ENCODE assay signal across 19 cellular contexts in genomic region chr15:40650479-40650878, GRCh38. TPM values are rescaled to one million over a fixed set of nuclear protein-coding genes. Genes with fewer than 3 reads are reported as not detected.
A peak's percentile ranks its signal among the peaks of the same experiment; 100 is the strongest.
DNase-seq lines count a peak whose midpoint lies in the region; ATAC-seq and TF ChIP-seq lines count a peak whose summit lies in the region.
"Had no signal": no experiment of that assay in that cellular context is flagged by ENCODE, and none has a peak within 500 bp of the region (broad histone marks: within the 10 kb centered on the region; RNA-seq: fewer than 3 reads in every experiment).

No MANE protein-coding gene starts in this region.

- no peaks in the 10 kb centered on the region for H3K79me2 ChIP-seq in SK-N-SH (ENCODE audit: insufficient read depth)

- POLR2A ChIA-PET in SK-N-SH (lab: Yijun Ruan, JAX) (no interaction called here), activated B cell treated with CpG ODN at 0.5 μM for 24 hours (lab: Charles Lee) (interaction anchor here (0.7 kb wide), 1 partner anchor 81 kb away, joined by 3 read pairs; the partner anchor contains the start of gene RPUSD2)

- no peaks in the 10 kb centered on the region for H3K27me3 ChIP-seq in SK-N-SH (ENCODE audit: insufficient read depth)
- no peaks in the 10 kb centered on the region for H3K27me3 ChIP-seq in right lobe of liver
- H3K27me3 ChIP-seq: BLaER1, MG63 had no signal

- ATAC-seq in SK-N-SH treated with all-trans-retinoic acid at 6 μM for 48 hours, result no peak
- no peak for ATAC-seq in activated B cell treated with CpG ODN at 0.5 μM for 24 hours (ENCODE audit: low read depth)
- peak; percentile 28 to 69 (median 57) for ATAC-seq in right lobe of liver
- ATAC-seq in HG03520 (IDR thresholded peaks at IDR 0.05; ENCODE audit: unreplicated experiment), result no peak
- ATAC-seq in HG02678 (IDR thresholded peaks at IDR 0.05; ENCODE audit: unreplicated experiment), result no peak
- no peak for ATAC-seq in HG02798 (IDR thresholded peaks at IDR 0.05; ENCODE audit: poor library complexity, unreplicated experiment)
- ATAC-seq: CD8-positive, alpha-beta T cell; HCT116 had no signal

- DNase-seq in SK-N-SH, result no peak
- DNase-seq in activated B cell treated with CpG ODN at 0.5 μM for 24 hours, result no peak
- DNase-seq in right lobe of liver, result no peak
- DNase-seq in mesenteric fat pad (ENCODE audit: low spot score), result no peak
- DNase-seq: 8988T; CD8-positive, alpha-beta T cell; DMS79 treated with DMSO at 0.1 percent for 48 hours; MG63; NCI-H1092; NCI-H2107; NCI-H2227 treated with DMSO at 0.1 percent for 48 hours; NCI-H524; SHP77 treated with DMSO at 0.1 percent for 48 hours had no signal

- peaks cover 10% of the 10 kb centered on the region for H3K4me1 Mint-ChIP-seq in activated B cell treated with CpG ODN at 0.5 μM for 24 hours

- no peak overlapping the region for H3K4me3 ChIP-seq in SK-N-SH (ENCODE audit: low read depth in 2 of 2, low read length in 1 of 2)
- H3K4me3 ChIP-seq in right lobe of liver, result peak overlapping the region in 2 of 3 donors; percentile 6 to 22
- H3K4me3 ChIP-seq: BLaER1, MG63 had no signal

- H3K9me2 ChIP-seq in SK-N-SH, result no peaks in the 10 kb centered on the region

- no peaks in the 10 kb centered on the region for H3K27me3 Mint-ChIP-seq in activated B cell treated with CpG ODN at 0.5 μM for 24 hours

- TF ChIP-seq RAD21 in SK-N-SH (IDR thresholded peaks at IDR 0.05; ENCODE audit: low read length), result no peak

- H4K20me1 ChIP-seq in SK-N-SH (ENCODE audit: insufficient read depth), result no peaks in the 10 kb centered on the region
- H4K20me1 ChIP-seq: BLaER1 had no signal

- TF ChIP-seq EP300 in SK-N-SH (IDR thresholded peaks at IDR 0.05; ENCODE audit: borderline replicate concordance in 1 of 2, low read depth in 1 of 2, low read length in 1 of 2), result no peak

- no peak overlapping the region for H3K4me2 ChIP-seq in SK-N-SH
- H3K4me2 ChIP-seq: BLaER1 had no signal

- intact Hi-C loops in activated B cell treated with CpG ODN at 0.5 μM for 24 hours (cut with micrococcal nuclease) (no loop called here), right lobe of liver (cut with DNase I) (no loop called here)

- TF ChIP-seq POLR2A in right lobe of liver (IDR thresholded peaks at IDR 0.05), result no peak

- no peaks in the 10 kb centered on the region for H3K36me3 Mint-ChIP-seq in activated B cell treated with CpG ODN at 0.5 μM for 24 hours (ENCODE audit: low read depth)
- H3K36me3 Mint-ChIP-seq: CD8-positive, alpha-beta T cell had no signal

- H3K9me3 ChIP-seq in SK-N-SH, result no peaks in the 10 kb centered on the region
- H3K9me3 ChIP-seq in right lobe of liver, result no peaks in the 10 kb centered on the region
- H3K9me3 ChIP-seq: BLaER1, MG63 had no signal

- H3K4me1 ChIP-seq in SK-N-SH (ENCODE audit: control insufficient read depth in 1 of 2, insufficient read depth in 2 of 2, low read depth in 1 of 2, low read length in 1 of 2) (no peaks in the 10 kb centered on the region), right lobe of liver (peaks cover 0 to 15% (median 2%) of the 10 kb centered on the region in 4 donors)
- H3K4me1 ChIP-seq: BLaER1 had no signal

- CTCF ChIA-PET in SK-N-SH (lab: Yijun Ruan, JAX), result no interaction called here
- CTCF ChIA-PET in activated B cell treated with CpG ODN at 0.5 μM for 24 hours (lab: Charles Lee), result interaction anchor here (0.7 kb wide), 1 partner anchor 1337 kb away, joined by 3 read pairs; no protein-coding TSS in a partner anchor

- H3K4me3 Mint-ChIP-seq in activated B cell treated with CpG ODN at 0.5 μM for 24 hours, result peak overlapping the region; percentile 35
- H3K4me3 Mint-ChIP-seq: CD8-positive, alpha-beta T cell had no signal

- peak overlapping the region; percentile 67 for H2AFZ ChIP-seq in SK-N-SH (ENCODE audit: low read depth)

- H3K36me3 ChIP-seq in SK-N-SH (replicated peaks in 1 of 2; ENCODE audit: control insufficient read depth in 1 of 2, insufficient read depth in 2 of 2, low read length in 1 of 2), result peaks cover 11 to 34% of the 10 kb centered on the region in 2 experiments
- no peaks in the 10 kb centered on the region for H3K36me3 ChIP-seq in right lobe of liver

- H3K9ac ChIP-seq in SK-N-SH, result no peak overlapping the region
- H3K9ac ChIP-seq: BLaER1 had no signal

- no peak overlapping the region for H3K27ac Mint-ChIP-seq in activated B cell treated with CpG ODN at 0.5 μM for 24 hours
- H3K27ac Mint-ChIP-seq: CD8-positive, alpha-beta T cell had no signal

- H3F3A ChIP-seq in SK-N-SH (replicated peaks; ENCODE audit: insufficient read depth), result peaks cover 8% of the 10 kb centered on the region

- TF ChIP-seq CTCF in SK-N-SH (IDR thresholded peaks at IDR 0.05) (no peak), activated B cell treated with CpG ODN at 0.5 μM for 24 hours (IDR thresholded peaks at IDR 0.05) (no peak), right lobe of liver (IDR thresholded peaks at IDR 0.05) (no peak)

- H3K27ac ChIP-seq in SK-N-SH (ENCODE audit: low read depth in 2 of 2, low read length in 1 of 2), result no peak overlapping the region
- peak overlapping the region in 2 of 3 donors; percentile 14 to 66 for H3K27ac ChIP-seq in right lobe of liver
- H3K27ac ChIP-seq: BLaER1 had no signal

- no peaks in the 10 kb centered on the region for H3K9me3 Mint-ChIP-seq in activated B cell treated with CpG ODN at 0.5 μM for 24 hours
- H3K9me3 Mint-ChIP-seq: CD8-positive, alpha-beta T cell had no signal

TF ChIP-seq in SK-N-SH, 30 proteins besides CTCF, POLR2A, EP300 and RAD21 (continues in another document):
- TF ChIP-seq JUND (IDR thresholded peaks at IDR 0.05) (no peak), TCF12 (IDR thresholded peaks at IDR 0.05) (no peak), GABPA (IDR thresholded peaks at IDR 0.05; ENCODE audit: low read depth) (no peak), USF2 (IDR thresholded peaks at IDR 0.05; ENCODE audit: borderline replicate concordance, low read depth, low read length) (no peak), TEAD4 (IDR thresholded peaks at IDR 0.05; ENCODE audit: borderline replicate concordance, insufficient read depth) (no peak), RFX5 (IDR thresholded peaks at IDR 0.05; ENCODE audit: low read length) (no peak), FOXJ3 (CRISPR knock-in tag; IDR thresholded peaks at IDR 0.05) (no peak), MAX (IDR thresholded peaks at IDR 0.05; ENCODE audit: low read depth) (no peak), POLR2AphosphoS5 (IDR thresholded peaks at IDR 0.05; ENCODE audit: low read depth, low read length) (no peak)

TF ChIP-seq in SK-N-SH treated with all-trans-retinoic acid at 6 μM for 48 hours, 23 proteins besides CTCF, POLR2A, EP300 and RAD21 (continues in another document):
- no peak for TF ChIP-seq TOX (CRISPR knock-in tag; IDR thresholded peaks at IDR 0.05; ENCODE audit: borderline replicate concordance)
- no peak for TF ChIP-seq ZNF565 (CRISPR knock-in tag; conservative IDR thresholded peaks at IDR 0.05; ENCODE audit: low read depth)
- TF ChIP-seq POU6F1 (CRISPR knock-in tag; IDR thresholded peaks at IDR 0.05; ENCODE audit: borderline replicate concordance, low read depth), result no peak
- no peak for TF ChIP-seq RARB (CRISPR knock-in tag; IDR thresholded peaks at IDR 0.05)
- no peak for TF ChIP-seq ZNF70 (CRISPR knock-in tag; IDR thresholded peaks at IDR 0.05)
- TF ChIP-seq BACH2 (CRISPR knock-in tag; IDR thresholded peaks at IDR 0.05; ENCODE audit: borderline replicate concordance), result no peak
- TF ChIP-seq PATZ1 (CRISPR knock-in tag; IDR thresholded peaks at IDR 0.05; ENCODE audit: borderline replicate concordance), result no peak
- no peak for TF ChIP-seq TCF4 (CRISPR knock-in tag; IDR thresholded peaks at IDR 0.05; ENCODE audit: borderline replicate concordance)
- TF ChIP-seq ZFP3 (CRISPR knock-in tag; IDR thresholded peaks at IDR 0.05), result no peak
- no peak for TF ChIP-seq SNAI2 (CRISPR knock-in tag; IDR thresholded peaks at IDR 0.05)

RNA-seq across cellular contexts. Expression of gene RAD51, which starts 44.5 kb away (rescaled TPM):
- polyA plus RNA-seq in SK-N-SH (2012; rRNA removed), result 6.6 and 7.6 TPM in 2 replicates
- 6.4 and 7.6 TPM in 2 replicates for polyA plus RNA-seq in SK-N-SH (2012; cell fraction: cytosol; rRNA removed)
- 6.4 and 6.8 TPM in 2 replicates for polyA plus RNA-seq in SK-N-SH (2012; cell fraction: nucleus; rRNA removed)
- total RNA-seq in activated B cell treated with CpG ODN at 0.5 μM for 24 hours (2.6 and 4.1 TPM in 2 replicates), right lobe of liver (1 to 10 TPM in 2 of 6 experiments, under 1 TPM in 2, not detected in 2; 0.66 to 1.7 (median 1.1) TPM), mesenteric fat pad (0.32 TPM)

RNA-seq across cellular contexts. Expression of gene KNL1, which starts 56.4 kb away (rescaled TPM):
- 1.6 and 2.0 TPM in 2 replicates for polyA plus RNA-seq in SK-N-SH (2012; rRNA removed)
- polyA plus RNA-seq in SK-N-SH (2012; cell fraction: cytosol; rRNA removed), result 2.3 and 2.6 TPM in 2 replicates
- 1.2 and 3.0 TPM in 2 replicates for polyA plus RNA-seq in SK-N-SH (2012; cell fraction: nucleus; rRNA removed)
- total RNA-seq in activated B cell treated with CpG ODN at 0.5 μM for 24 hours (5.1 and 7.7 TPM in 2 replicates), right lobe of liver (1 to 10 TPM; 1.6 to 9.6 (median 3.6) TPM), mesenteric fat pad (0.35 TPM)

Comparison
In these comparisons a context has a peak if more than half of its experiments do, and no peak if none do; other contexts are left out.
1. H3K27ac ChIP-seq: peak in right lobe of liver (2 of 3); none in SK-N-SH (0 of 2).
2. H3K4me3 ChIP-seq: peak in right lobe of liver (2 of 3); none in SK-N-SH (0 of 2).
3. ATAC-seq: peak in right lobe of liver (4 of 4); none in SK-N-SH treated with all-trans-retinoic acid at 6 μM for 48 hours (single experiment), activated B cell treated with CpG ODN at 0.5 μM for 24 hours (single experiment), HG03520 (single experiment), HG02678 (single experiment) and HG02798 (single experiment).